17 cellular contexts compared by ENCODE assay signal in genomic region chr7:644381-645305, GRCh38.
"Had no signal": no experiment of that assay in that cellular context is flagged by ENCODE, and none has a peak within 500 bp of the region (broad histone marks: within the 10 kb centered on the region; RNA-seq: fewer than 3 reads in every experiment).

No MANE protein-coding gene starts in this region.

- H3K4me1 ChIP-seq: transverse colon had no signal

- H3K9me3 Mint-ChIP-seq: naive thymus-derived CD4-positive, alpha-beta T cell had no signal

- DNase-seq: activated CD4-positive, alpha-beta T cell treated with anti-CD3 and anti-CD28 coated beads for 36 hours; activated CD4-positive, alpha-beta T cell treated with anti-CD3 and anti-CD28 coated beads, Interleukin-2, amount 50 U/mL, for 48 hours; activated naive CD4-positive, alpha-beta T cell; activated naive CD8-positive, alpha-beta T cell treated with anti-CD3 and anti-CD28 coated beads for 36 hours; amniotic stem cell; caudate nucleus; erythroblast; foreskin melanocyte; mesenchymal stem cell; naive thymus-derived CD4-positive, alpha-beta T cell; stimulated activated CD4-positive, alpha-beta T cell treated with anti-CD3 and anti-CD28 coated beads, Interleukin-15, amount 100 ng/mL, for 24 hours; stimulated activated CD4-positive, alpha-beta T cell treated with anti-CD3 and anti-CD28 coated beads, Interleukin-2, amount 100 ng/mL, for 48 hours; transverse colon had no signal

- H3K27me3 Mint-ChIP-seq: activated CD4-positive, alpha-beta T cell treated with anti-CD3 and anti-CD28 coated beads for 36 hours; activated naive CD8-positive, alpha-beta T cell treated with anti-CD3 and anti-CD28 coated beads for 36 hours; naive thymus-derived CD4-positive, alpha-beta T cell; stimulated activated naive CD8-positive, alpha-beta T cell treated with anti-CD3 and anti-CD28 coated beads, Interleukin-15, Interleukin-2, amounts not matched to agents 100 ng/mL and 50 ng/mL, for 24 hours had no signal

- H3K27ac Mint-ChIP-seq: activated CD4-positive, alpha-beta T cell treated with anti-CD3 and anti-CD28 coated beads for 36 hours; activated naive CD8-positive, alpha-beta T cell treated with anti-CD3 and anti-CD28 coated beads for 36 hours; activated T-helper 1 cell treated with anti-CD3 and anti-CD28 coated beads, Interleukin-12 subunit alpha, Interleukin-12 subunit beta, Interleukin-2, Interleukin-4 antibody, amounts not matched to agents 30 ng/mL and 10 ng/mL and 1 ng/mL, durations not matched to agents 14 hours and 24 hours and 36 hours; naive thymus-derived CD4-positive, alpha-beta T cell; stimulated activated naive CD8-positive, alpha-beta T cell treated with anti-CD3 and anti-CD28 coated beads, Interleukin-15, Interleukin-2, amounts not matched to agents 100 ng/mL and 50 ng/mL, for 24 hours had no signal

- H3K27ac ChIP-seq: dorsolateral prefrontal cortex, skin epidermis, transverse colon had no signal

- H3K27me3 ChIP-seq: dorsolateral prefrontal cortex, transverse colon had no signal

- H3K36me3 ChIP-seq: transverse colon had no signal

- ATAC-seq: activated CD4-positive, alpha-beta T cell treated with anti-CD3 and anti-CD28 coated beads for 36 hours; naive thymus-derived CD4-positive, alpha-beta T cell had no signal

- H3K4me3 ChIP-seq: dorsolateral prefrontal cortex, skin epidermis, transverse colon had no signal

- H3K4me3 Mint-ChIP-seq: activated CD4-positive, alpha-beta T cell treated with anti-CD3 and anti-CD28 coated beads for 36 hours; activated naive CD8-positive, alpha-beta T cell treated with anti-CD3 and anti-CD28 coated beads for 36 hours; activated T-helper 1 cell treated with anti-CD3 and anti-CD28 coated beads, Interleukin-12 subunit alpha, Interleukin-12 subunit beta, Interleukin-2, Interleukin-4 antibody, amounts not matched to agents 30 ng/mL and 10 ng/mL and 1 ng/mL, durations not matched to agents 14 hours and 24 hours and 36 hours; naive thymus-derived CD4-positive, alpha-beta T cell; stimulated activated naive CD8-positive, alpha-beta T cell treated with anti-CD3 and anti-CD28 coated beads, Interleukin-15, Interleukin-2, amounts not matched to agents 100 ng/mL and 50 ng/mL, for 24 hours had no signal

- H3K9me3 ChIP-seq: transverse colon had no signal
